29 cellular contexts compared by ENCODE assay signal in the genomic region with DNA sequence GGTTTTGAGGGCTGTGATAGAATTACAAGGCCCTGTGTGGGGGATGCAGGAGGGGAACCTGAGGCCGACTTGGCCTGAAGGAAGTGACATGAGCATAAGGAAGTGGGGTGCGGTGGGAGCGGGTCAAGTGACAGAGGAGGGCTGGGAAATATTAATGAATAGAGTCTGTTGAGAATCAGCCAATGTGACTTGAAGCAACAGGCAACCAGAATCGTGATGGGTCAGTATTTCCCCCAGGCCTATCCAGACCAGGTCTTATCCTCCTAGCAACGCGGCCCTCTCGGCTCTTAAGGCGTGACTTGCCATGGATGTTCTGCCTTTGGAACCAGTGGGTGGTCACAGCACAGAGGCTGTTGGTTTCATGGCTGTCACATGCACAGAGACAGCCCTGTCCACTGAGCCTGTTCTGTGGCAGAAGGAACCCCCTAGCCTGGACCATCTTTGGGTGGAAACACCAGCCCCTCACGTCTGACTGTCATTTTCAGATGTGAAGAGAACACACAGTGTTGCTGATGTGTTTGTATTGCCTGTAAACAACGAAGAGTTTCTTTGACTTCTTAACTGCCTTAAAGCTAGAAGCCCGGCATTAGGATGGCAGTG.
"Had no signal": no experiment of that assay in that cellular context is flagged by ENCODE, and none has a peak within 500 bp of the region (broad histone marks: within the 10 kb centered on the region; RNA-seq: fewer than 3 reads in every experiment).

No MANE protein-coding gene starts in this region.

- H3K27ac ChIP-seq: ascending aorta, breast epithelium, cardiac muscle cell, coronary artery, dorsolateral prefrontal cortex, foreskin keratinocyte, gastrocnemius medialis had no signal

- H3K36me3 Mint-ChIP-seq: activated naive CD4-positive, alpha-beta T cell treated with anti-CD3 and anti-CD28 coated beads, Interleukin-2, amount 10 ng/mL, durations not matched to agents 7 days and 5 days; activated naive CD4-positive, alpha-beta T cell treated with anti-CD3 and anti-CD28 coated beads, Interleukin-2, amount 50 U/mL, for 72 hours; activated naive CD8-positive, alpha-beta T cell treated with anti-CD3 and anti-CD28 coated beads, Interleukin-2, amount 10 ng/mL, durations not matched to agents 7 days and 5 days; brain had no signal

- H3K36me3 ChIP-seq: ascending aorta, breast epithelium, cardiac muscle cell, gastrocnemius medialis had no signal

- H3K27ac Mint-ChIP-seq: activated CD4-positive, alpha-beta T cell treated with anti-CD3 and anti-CD28 coated beads for 36 hours; activated CD8-positive, alpha-beta T cell treated with anti-CD3 and anti-CD28 coated beads for 36 hours; activated naive CD4-positive, alpha-beta T cell treated with anti-CD3 and anti-CD28 coated beads, Interleukin-2, amount 10 ng/mL, durations not matched to agents 7 days and 5 days; activated naive CD4-positive, alpha-beta T cell treated with anti-CD3 and anti-CD28 coated beads, Interleukin-2, amount 50 U/mL, for 72 hours; activated naive CD8-positive, alpha-beta T cell treated with anti-CD3 and anti-CD28 coated beads, Interleukin-2, amount 10 ng/mL, durations not matched to agents 7 days and 5 days; activated T-helper 1 cell treated with anti-CD3 and anti-CD28 coated beads, Interleukin-12 subunit alpha, Interleukin-12 subunit beta, Interleukin-2, Interleukin-4 antibody, amounts not matched to agents 30 ng/mL and 10 ng/mL and 1 ng/mL, durations not matched to agents 14 hours and 24 hours and 36 hours; dendritic cell treated with granulocyte-macrophage colony-stimulating factor and Interleukin-4, amounts not matched to agents 40 ng/mL and 50 ng/mL, for 4 days; endodermal cell had no signal

- H3K27me3 ChIP-seq: ascending aorta, breast epithelium, cardiac muscle cell, dorsolateral prefrontal cortex, gastrocnemius medialis had no signal

- H3K4me1 Mint-ChIP-seq: activated CD4-positive, alpha-beta T cell treated with anti-CD3 and anti-CD28 coated beads for 36 hours; activated naive CD4-positive, alpha-beta T cell treated with anti-CD3 and anti-CD28 coated beads, Interleukin-2, amount 10 ng/mL, durations not matched to agents 7 days and 5 days; activated naive CD8-positive, alpha-beta T cell treated with anti-CD3 and anti-CD28 coated beads, Interleukin-2, amount 10 ng/mL, durations not matched to agents 7 days and 5 days; endodermal cell had no signal

- H3K9me3 Mint-ChIP-seq: activated CD8-positive, alpha-beta T cell treated with anti-CD3 and anti-CD28 coated beads for 36 hours; activated naive CD4-positive, alpha-beta T cell treated with anti-CD3 and anti-CD28 coated beads, Interleukin-2, amount 10 ng/mL, durations not matched to agents 7 days and 5 days; activated naive CD4-positive, alpha-beta T cell treated with anti-CD3 and anti-CD28 coated beads, Interleukin-2, amount 50 U/mL, for 72 hours; activated naive CD8-positive, alpha-beta T cell treated with anti-CD3 and anti-CD28 coated beads, Interleukin-2, amount 10 ng/mL, durations not matched to agents 7 days and 5 days; activated T-cell treated with anti-CD3 and anti-CD28 coated beads, Interleukin-2, amount 50 U/mL, for 4 hours; activated T-helper 1 cell treated with anti-CD3 and anti-CD28 coated beads, Interleukin-12 subunit alpha, Interleukin-12 subunit beta, Interleukin-2, Interleukin-4 antibody, amounts not matched to agents 30 ng/mL and 10 ng/mL and 1 ng/mL, durations not matched to agents 14 hours and 24 hours and 36 hours; dendritic cell treated with granulocyte-macrophage colony-stimulating factor and Interleukin-4, amounts not matched to agents 40 ng/mL and 50 ng/mL, for 4 days; endodermal cell had no signal

- H3K9me3 ChIP-seq: ascending aorta, breast epithelium, gastrocnemius medialis had no signal

- H3K27me3 Mint-ChIP-seq: activated naive CD8-positive, alpha-beta T cell treated with anti-CD3 and anti-CD28 coated beads, Interleukin-2, amount 10 ng/mL, durations not matched to agents 7 days and 5 days had no signal

- H3K4me3 ChIP-seq: ascending aorta, breast epithelium, cardiac muscle cell, coronary artery, dorsolateral prefrontal cortex, gastrocnemius medialis had no signal

- H3K4me3 Mint-ChIP-seq: activated CD4-positive, alpha-beta T cell treated with anti-CD3 and anti-CD28 coated beads for 36 hours; activated CD8-positive, alpha-beta T cell treated with anti-CD3 and anti-CD28 coated beads for 36 hours; activated naive CD4-positive, alpha-beta T cell treated with anti-CD3 and anti-CD28 coated beads, Interleukin-2, amount 10 ng/mL, durations not matched to agents 7 days and 5 days; activated naive CD8-positive, alpha-beta T cell treated with anti-CD3 and anti-CD28 coated beads, Interleukin-2, amount 10 ng/mL, durations not matched to agents 7 days and 5 days; activated T-cell treated with anti-CD3 and anti-CD28 coated beads, Interleukin-2, amount 50 U/mL, for 4 hours; activated T-helper 1 cell treated with anti-CD3 and anti-CD28 coated beads, Interleukin-12 subunit alpha, Interleukin-12 subunit beta, Interleukin-2, Interleukin-4 antibody, amounts not matched to agents 30 ng/mL and 10 ng/mL and 1 ng/mL, durations not matched to agents 14 hours and 24 hours and 36 hours; brain; dendritic cell treated with granulocyte-macrophage colony-stimulating factor and Interleukin-4, amounts not matched to agents 40 ng/mL and 50 ng/mL, for 4 days; endodermal cell had no signal

- H3K4me1 ChIP-seq: ascending aorta, breast epithelium, foreskin keratinocyte, gastrocnemius medialis had no signal

- DNase-seq: activated CD4-positive, alpha-beta T cell treated with anti-CD3 and anti-CD28 coated beads for 36 hours; activated CD4-positive, alpha-beta T cell treated with anti-CD3 and anti-CD28 coated beads, Interleukin-2, amount 50 U/mL, for 1 hour; activated CD4-positive, alpha-beta T cell treated with anti-CD3 and anti-CD28 coated beads, Interleukin-2, amount 50 U/mL, for 48 hours; activated CD4-positive, CD25-positive, alpha-beta regulatory T cell; activated CD4-positive, CD25-positive, alpha-beta regulatory T cell treated with anti-CD3 and anti-CD28 coated beads, Interleukin-2, amount 50 U/mL, for 72 hours; activated CD8-positive, alpha-beta memory T cell treated with anti-CD3 and anti-CD28 coated beads for 24 hours; activated CD8-positive, alpha-beta T cell treated with anti-CD3 and anti-CD28 coated beads for 36 hours; activated gamma-delta T cell; activated naive CD4-positive, alpha-beta T cell; activated naive CD4-positive, alpha-beta T cell treated with anti-CD3 and anti-CD28 coated beads, Interleukin-2, amount 10 ng/mL, durations not matched to agents 7 days and 5 days; activated naive CD8-positive, alpha-beta T cell treated with anti-CD3 and anti-CD28 coated beads, Interleukin-2, amount 10 ng/mL, durations not matched to agents 7 days and 5 days; activated T-cell treated with anti-CD3 and anti-CD28 coated beads, Interleukin-2, amount 50 U/mL, for 4 hours; central memory CD4-positive, alpha-beta T cell; cerebellar nuclear complex; dorsolateral prefrontal cortex; effector memory CD4-positive, alpha-beta T cell; endodermal cell; foreskin keratinocyte; gastrocnemius medialis; glutamatergic neuron; T-helper 2 cell had no signal
